In genomic region chr11:108206171-108206570, GRCh38 we compare ENCODE assay signal across 1 cellular context.
TF ChIP-seq lines count a peak whose summit lies in the region.

No MANE protein-coding gene starts in this region.

TF ChIP-seq in GM12878, 131 proteins besides CTCF, POLR2A, EP300 and RAD21:
- TF ChIP-seq, protein P1, sequence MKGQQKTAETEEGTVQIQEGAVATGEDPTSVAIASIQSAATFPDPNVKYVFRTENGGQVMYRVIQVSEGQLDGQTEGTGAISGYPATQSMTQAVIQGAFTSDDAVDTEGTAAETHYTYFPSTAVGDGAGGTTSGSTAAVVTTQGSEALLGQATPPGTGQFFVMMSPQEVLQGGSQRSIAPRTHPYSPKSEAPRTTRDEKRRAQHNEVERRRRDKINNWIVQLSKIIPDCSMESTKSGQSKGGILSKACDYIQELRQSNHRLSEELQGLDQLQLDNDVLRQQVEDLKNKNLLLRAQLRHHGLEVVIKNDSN (IDR thresholded peaks at IDR 0.05; ENCODE audit: borderline replicate concordance, extremely low read length, insufficient read depth, low read depth, low read length) = no peak
- TF ChIP-seq RUNX3 (IDR thresholded peaks at IDR 0.05; ENCODE audit: low read length) = no peak
- TF ChIP-seq KDM1A (IDR thresholded peaks at IDR 0.05; ENCODE audit: borderline replicate concordance) = no peak
- TF ChIP-seq EZH2 (IDR thresholded peaks at IDR 0.05; ENCODE audit: borderline replicate concordance, control insufficient read depth, low read depth, low read length) = no peak
- TF ChIP-seq PAX8 (IDR thresholded peaks at IDR 0.05) = no peak
- TF ChIP-seq IRF3 (IDR thresholded peaks at IDR 0.05) = no peak
- TF ChIP-seq ZNF384 (IDR thresholded peaks at IDR 0.05; ENCODE audit: borderline replicate concordance, low read depth, low read length) = no peak
- TF ChIP-seq DPF2 (IDR thresholded peaks at IDR 0.05) = no peak
- no peak for TF ChIP-seq SREBF1 (IDR thresholded peaks at IDR 0.05; ENCODE audit: low read length)
- TF ChIP-seq FOS (IDR thresholded peaks at IDR 0.05; ENCODE audit: borderline replicate concordance, extremely low read depth, insufficient read length) = no peak
- TF ChIP-seq CHD2 (IDR thresholded peaks at IDR 0.05; ENCODE audit: borderline replicate concordance, low read depth, low read length) = no peak
- no peak for TF ChIP-seq NRF1 (conservative IDR thresholded peaks at IDR 0.05; ENCODE audit: low read depth, low read length)
- TF ChIP-seq HCFC1 (IDR thresholded peaks at IDR 0.05; ENCODE audit: low read length) = no peak
- no peak for TF ChIP-seq MTA3 (IDR thresholded peaks at IDR 0.05; ENCODE audit: borderline replicate concordance, low read length)
- TF ChIP-seq, protein P2, sequence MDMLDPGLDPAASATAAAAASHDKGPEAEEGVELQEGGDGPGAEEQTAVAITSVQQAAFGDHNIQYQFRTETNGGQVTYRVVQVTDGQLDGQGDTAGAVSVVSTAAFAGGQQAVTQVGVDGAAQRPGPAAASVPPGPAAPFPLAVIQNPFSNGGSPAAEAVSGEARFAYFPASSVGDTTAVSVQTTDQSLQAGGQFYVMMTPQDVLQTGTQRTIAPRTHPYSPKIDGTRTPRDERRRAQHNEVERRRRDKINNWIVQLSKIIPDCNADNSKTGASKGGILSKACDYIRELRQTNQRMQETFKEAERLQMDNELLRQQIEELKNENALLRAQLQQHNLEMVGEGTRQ (IDR thresholded peaks at IDR 0.05; ENCODE audit: borderline replicate concordance, low read depth, low read length) = no peak
- no peak for TF ChIP-seq ETV6 (conservative IDR thresholded peaks at IDR 0.05 in 1 of 2, IDR thresholded peaks at IDR 0.05 in 1 of 2; ENCODE audit: borderline replicate concordance in 1 of 2, low read depth in 1 of 2)
- TF ChIP-seq NFIC (IDR thresholded peaks at IDR 0.05; ENCODE audit: low read depth, low read length) = no peak
- TF ChIP-seq ZNF687 (IDR thresholded peaks at IDR 0.05) = no peak
- TF ChIP-seq CBX3 (IDR thresholded peaks at IDR 0.05; ENCODE audit: borderline replicate concordance, low read depth) = no peak
